10 cellular contexts compared by ENCODE assay signal in genomic region chr5:154779105-154779504, GRCh38. TPM values are rescaled to one million over a fixed set of nuclear protein-coding genes. Genes with fewer than 3 reads are reported as not detected.
DNase-seq lines count a peak whose midpoint lies in the region; FAIRE-seq and TF ChIP-seq lines count a peak whose summit lies in the region.
"Had no signal": no experiment of that assay in that cellular context is flagged by ENCODE, and none has a peak within 500 bp of the region (broad histone marks: within the 10 kb centered on the region; RNA-seq: fewer than 3 reads in every experiment).

No MANE protein-coding gene starts in this region.

- TF ChIP-seq CTCF in WERI-Rb-1 (IDR thresholded peaks at IDR 0.05; ENCODE audit: low read depth, low read length): no peak

- H2AFZ ChIP-seq in ACC112 (ENCODE audit: low read length, unreplicated experiment) (no peak overlapping the region), GM23248 (no peak overlapping the region)

- peak overlapping the region; percentile 11; the same call in 1 of the 2 replicates for H3K4me3 ChIP-seq in ACC112 (ENCODE audit: low read depth, low read length)
- H3K4me3 ChIP-seq in GM23248: no peak overlapping the region
- no peak overlapping the region for H3K4me3 ChIP-seq in WERI-Rb-1 (ENCODE audit: low read depth, low read length)

- FAIRE-seq in GM12892 (lab: Jason Lieb, UNC): no peak

- H3K4me1 ChIP-seq in ACC112 (ENCODE audit: control insufficient read depth, insufficient read depth, low read length, unreplicated experiment) (peaks cover 51% of the 10 kb centered on the region), GM23248 (ENCODE audit: insufficient read depth) (peaks cover 25% of the 10 kb centered on the region)

- in situ Hi-C loops in GM23248 (cut with MboI): no loop called here

- peaks cover 90% of the 10 kb centered on the region for H3K79me2 ChIP-seq in ACC112 (ENCODE audit: control insufficient read depth, insufficient read depth, low read length, unreplicated experiment)
- H3K79me2 ChIP-seq in GM23248 (ENCODE audit: insufficient read depth): peaks cover 100% of the 10 kb centered on the region

- H3K9me2 ChIP-seq in GM23248 (ENCODE audit: insufficient read depth): no peaks in the 10 kb centered on the region

- H3K36me3 ChIP-seq in ACC112 (ENCODE audit: insufficient read depth, low read length) (no peaks in the 10 kb centered on the region), GM23248 (ENCODE audit: low read depth) (no peaks in the 10 kb centered on the region), WERI-Rb-1 (peaks cover 5% of the 10 kb centered on the region; the same call in 1 of the 2 replicates)

- 11 to 22% methylated on average over 4 of the region's 4 CpGs for WGBS in GM23248 (ENCODE audit: low coverage in 1 of 2, low lambda C conversion rate in 2 of 2, missing lambda C conversion rate in 2 of 2), 2 experiments

- no peak overlapping the region for H3K9ac ChIP-seq in GM23248

- H3K4me2 ChIP-seq in GM23248 (ENCODE audit: unreplicated experiment): peak overlapping the region; percentile 31

- no peak for TF ChIP-seq POLR2A in GM12892 (IDR thresholded peaks at IDR 0.05; ENCODE audit: low read depth, low read length)

- peaks cover 15% of the 10 kb centered on the region for H3F3A ChIP-seq in GM23248 (ENCODE audit: insufficient read depth)

- H4K20me1 ChIP-seq in GM23248 (ENCODE audit: insufficient read depth): peaks cover 54% of the 10 kb centered on the region; the same call in 1 of the 2 replicates

- H3K27me3 ChIP-seq in ACC112 (ENCODE audit: insufficient read depth, low read length) (no peaks in the 10 kb centered on the region), GM23248 (replicated peaks; ENCODE audit: insufficient read depth) (no peaks in the 10 kb centered on the region), WERI-Rb-1 (ENCODE audit: insufficient read depth, low read depth, severe bottlenecking) (no peaks in the 10 kb centered on the region)

- H3K27ac ChIP-seq in ACC112 (ENCODE audit: low read depth, low read length): peak overlapping the region; percentile 54
- H3K27ac ChIP-seq in GM23248: peak overlapping the region; percentile 52
- H3K27ac ChIP-seq in WERI-Rb-1: no peak overlapping the region

- H3K9me3 ChIP-seq in GM23248 (ENCODE audit: low read depth) (no peaks in the 10 kb centered on the region), WERI-Rb-1 (ENCODE audit: severe bottlenecking) (no peaks in the 10 kb centered on the region)

- peak; percentile 95 for DNase-seq in GM23248
- DNase-seq in WERI-Rb-1: peak; percentile 17
- peak; percentile 65 for DNase-seq in hepatic stellate cell (ENCODE audit: low spot score)
- no peak for DNase-seq in activated gamma-delta T cell treated with Interleukin-2 at 50 U/mL for 16 hours
- DNase-seq in stimulated activated CD4-positive, alpha-beta T cell treated with anti-CD3 and anti-CD28 coated beads, Interleukin-2, amount 100 ng/mL, for 48 hours: no peak
- DNase-seq in dermis blood vessel endothelial cell: no peak
- DNase-seq in GM12892 (ENCODE audit: insufficient read length): no peak
- DNase-seq: DND-41, NCI-H1417 had no signal

RNA-seq across cellular contexts. Expression of gene LARP1, which starts 23.9 kb away (rescaled TPM):
- 59.9 and 81.9 TPM in 2 replicates for total RNA-seq in GM23248 (2014; rRNA removed; shearing (Covaris generic))
- polyA plus RNA-seq in GM23248 (2016; fragmentation: Nextera tagmentation; extraction: Ambion mirVana): 30.2 and 33.8 TPM in 2 replicates
- 43.7 and 82.4 TPM in 2 replicates for total RNA-seq in dermis blood vessel endothelial cell
- polyA plus RNA-seq in GM12892 (2012; ENCODE audit: missing spikeins): 56.5 TPM

Comparison
In these comparisons a context has a peak if more than half of its experiments do, and no peak if none do; other contexts are left out.
1. DNase-seq: peak in GM23248 (single experiment), WERI-Rb-1 (single experiment) and hepatic stellate cell (single experiment); none in activated gamma-delta T cell treated with Interleukin-2 at 50 U/mL for 16 hours (single experiment), stimulated activated CD4-positive, alpha-beta T cell treated with anti-CD3 and anti-CD28 coated beads, Interleukin-2, amount 100 ng/mL, for 48 hours (0 of 2), dermis blood vessel endothelial cell (single experiment) and GM12892 (single experiment).